In genomic region chr1:58815069-58815679, GRCh38 we compare ENCODE assay signal across 8 cellular contexts. TPM values are rescaled to one million over a fixed set of nuclear protein-coding genes. Genes with fewer than 3 reads are reported as not detected.
DNase-seq lines count a peak whose midpoint lies in the region; ATAC-seq, FAIRE-seq and TF ChIP-seq lines count a peak whose summit lies in the region.

No MANE protein-coding gene starts in this region.

- H3K27ac ChIP-seq in layer of hippocampus (ENCODE audit: low read depth, low read length): peak overlapping the region; percentile 79

- peak; percentile 93 for DNase-seq in Calu3
- DNase-seq in HTR-8/SVneo (ENCODE audit: insufficient read length, low spot score): peak; percentile 73
- peak; percentile 76 for DNase-seq in UCSD-AML1 (lab: John Stamatoyannopoulos, UW; ENCODE audit: unreplicated experiment)
- DNase-seq in choroid plexus epithelial cell (ENCODE audit: low read depth): peak; percentile 96
- DNase-seq in stimulated activated CD4-positive, alpha-beta T cell treated with anti-CD3 and anti-CD28 coated beads, Interleukin-1b, Interleukin-23, amount 100 ng/mL, for 48 hours: peak; percentile 56
- no peak for DNase-seq in NCI-H446 (lab: John Stamatoyannopoulos, UW)

- peak overlapping the region; percentile 85 for H3K4me3 Mint-ChIP-seq in Calu3 (ENCODE audit: low read depth, unreplicated experiment)

- no peaks in the 10 kb centered on the region for H3K9me3 Mint-ChIP-seq in Calu3 (ENCODE audit: low read depth, unreplicated experiment)

- no peaks in the 10 kb centered on the region for H3K27me3 Mint-ChIP-seq in Calu3 (ENCODE audit: unreplicated experiment)

- peak overlapping the region; percentile 59 for H3K4me3 ChIP-seq in choroid plexus epithelial cell (ENCODE audit: low read depth, low read length)

- peaks cover 55% of the 10 kb centered on the region for H3K4me1 Mint-ChIP-seq in Calu3 (ENCODE audit: low read depth, unreplicated experiment)

- H3K36me3 Mint-ChIP-seq in Calu3 (ENCODE audit: insufficient read depth, unreplicated experiment): peaks cover 45% of the 10 kb centered on the region

- H3K27me3 ChIP-seq in layer of hippocampus (ENCODE audit: control insufficient read depth, insufficient read depth, low read length): no peaks in the 10 kb centered on the region

- intact Hi-C loops in Calu3 (cut with micrococcal nuclease; ENCODE audit: unreplicated experiment): loop anchor here (1.0 to 10.0 kb wide), 3 partner anchors 30 to 480 kb away; partner anchors contain the start of gene FGGY

- CTCF ChIA-PET in Calu3 (lab: Charles Lee): interaction anchor here (0.6 to 2.1 kb wide), 4 partner anchors 29 to 106 kb away, joined by 3 to 10 read pairs (median 6); no protein-coding TSS in a partner anchor

- peak overlapping the region; percentile 98 for H3K27ac Mint-ChIP-seq in Calu3 (ENCODE audit: unreplicated experiment)

- no peak for TF ChIP-seq CTCF in Calu3 (IDR thresholded peaks at IDR 0.05; ENCODE audit: unreplicated experiment)
- TF ChIP-seq CTCF in choroid plexus epithelial cell (conservative IDR thresholded peaks at IDR 0.05; ENCODE audit: low read depth, low read length): no peak

- ATAC-seq in GM21447 (IDR thresholded peaks at IDR 0.05; ENCODE audit: unreplicated experiment): peak; percentile 49

- BruUV-seq in Calu3 (replicated peaks; lab: Mats Ljungman, UMichigan): no TSS peak

- peak; percentile 13 for FAIRE-seq in HTR-8/SVneo (lab: Jason Lieb, UNC)

RNA-seq across cellular contexts. Expression of gene JUN, which starts 31.3 kb away (rescaled TPM):
- total RNA-seq in Calu3 (2022): 76.5 and 89.3 TPM in 2 replicates

Comparison
In these comparisons a context has a peak if more than half of its experiments do, and no peak if none do; other contexts are left out.
1. DNase-seq: peak in Calu3 (single experiment), HTR-8/SVneo (single experiment), UCSD-AML1 (single experiment), choroid plexus epithelial cell (single experiment) and stimulated activated CD4-positive, alpha-beta T cell treated with anti-CD3 and anti-CD28 coated beads, Interleukin-1b, Interleukin-23, amount 100 ng/mL, for 48 hours (single experiment); none in NCI-H446 (0 of 2).